ENCODE assay signal across 8 cellular contexts in genomic region chr18:50429207-50429948, GRCh38. TPM values are rescaled to one million over a fixed set of nuclear protein-coding genes. Genes with fewer than 3 reads are reported as not detected.
DNase-seq lines count a peak whose midpoint lies in the region; ATAC-seq and TF ChIP-seq lines count a peak whose summit lies in the region.

No MANE protein-coding gene starts in this region.

- peaks cover 0 to 7% (median 0%) of the 10 kb centered on the region in 7 donors for H3K27me3 ChIP-seq in spleen (replicated peaks in 1 of 7)

- no peak overlapping the region for H3K27ac ChIP-seq in spleen

- H3K4me3 ChIP-seq in foreskin fibroblast (ENCODE audit: low read depth in 1 of 2, low read length in 2 of 2) (no peak overlapping the region), spleen (no peak overlapping the region)

- TF ChIP-seq CTCF in foreskin fibroblast (IDR thresholded peaks at IDR 0.05; ENCODE audit: low read depth, low read length): peak; percentile 39
- peak in 8 of 11 experiments; percentile 11 to 62 (median 42) for TF ChIP-seq CTCF in spleen (IDR thresholded peaks at IDR 0.05 in 8 of 11, conservative IDR thresholded peaks at IDR 0.05 in 3 of 11)

- ATAC-seq in HG02610 (IDR thresholded peaks at IDR 0.05; ENCODE audit: unreplicated experiment): no peak

- no peak for TF ChIP-seq POLR2A in spleen (IDR thresholded peaks at IDR 0.05)

- WGBS in spleen, 5 donors: 29 to 33% (median 30%) methylated on average over 5 of the region's 5 CpGs

- peaks cover 0 to 9% (median 0%) of the 10 kb centered on the region in 6 donors for H3K4me1 ChIP-seq in spleen

- intact Hi-C loops in spleen (cut with DNase I; ENCODE audit: low total_unique reads): no loop called here

- peaks cover 0 to 15% (median 11%) of the 10 kb centered on the region in 8 donors for H3K9me3 ChIP-seq in spleen

- H3K36me3 ChIP-seq in spleen: no peaks in the 10 kb centered on the region

- DNase-seq in DMS 273 treated with DMSO at 0.1 percent for 48 hours (lab: John Stamatoyannopoulos, UW) (peak; percentile 1), HT-29 (ENCODE audit: low spot score) (peak; percentile 29), RPMI7951 (ENCODE audit: low read depth) (peak; percentile 6), foreskin fibroblast (peak; percentile 13 to 55), spleen (no peak), NCI-H187 treated with DMSO at 0.1 percent for 48 hours (lab: John Stamatoyannopoulos, UW) (no peak), NCI-H524 treated with DMSO at 0.1 percent for 48 hours (lab: John Stamatoyannopoulos, UW) (no peak)

RNA-seq across cellular contexts. Expression of gene SKA1, which starts 54.5 kb away (rescaled TPM):
- 7.7 and 9.4 TPM in 2 replicates for total RNA-seq in HT-29 (2014; rRNA removed; shearing (Covaris generic))
- 36.4 and 37.9 TPM in 2 replicates for total RNA-seq in RPMI7951 (2014; rRNA removed; shearing (Covaris generic))
- total RNA-seq in spleen: 1 to 10 TPM in 5 of 7 donors, under 1 TPM in 2; 0.66 to 4.2 (median 1.8) TPM
- 1 to 10 TPM in 2 of 3 donors, under 1 TPM in 1; 0.48 to 1.8 (median 1.6) TPM for polyA plus RNA-seq in spleen

Comparison
In these comparisons a context has a peak if more than half of its experiments do, and no peak if none do; other contexts are left out.
1. DNase-seq: peak in DMS 273 treated with DMSO at 0.1 percent for 48 hours (single experiment), HT-29 (single experiment), RPMI7951 (single experiment) and foreskin fibroblast (2 of 2); none in spleen (single experiment), NCI-H187 treated with DMSO at 0.1 percent for 48 hours (single experiment) and NCI-H524 treated with DMSO at 0.1 percent for 48 hours (single experiment).